Comparison of ENCODE assay signal across 12 cellular contexts in the genomic region with DNA sequence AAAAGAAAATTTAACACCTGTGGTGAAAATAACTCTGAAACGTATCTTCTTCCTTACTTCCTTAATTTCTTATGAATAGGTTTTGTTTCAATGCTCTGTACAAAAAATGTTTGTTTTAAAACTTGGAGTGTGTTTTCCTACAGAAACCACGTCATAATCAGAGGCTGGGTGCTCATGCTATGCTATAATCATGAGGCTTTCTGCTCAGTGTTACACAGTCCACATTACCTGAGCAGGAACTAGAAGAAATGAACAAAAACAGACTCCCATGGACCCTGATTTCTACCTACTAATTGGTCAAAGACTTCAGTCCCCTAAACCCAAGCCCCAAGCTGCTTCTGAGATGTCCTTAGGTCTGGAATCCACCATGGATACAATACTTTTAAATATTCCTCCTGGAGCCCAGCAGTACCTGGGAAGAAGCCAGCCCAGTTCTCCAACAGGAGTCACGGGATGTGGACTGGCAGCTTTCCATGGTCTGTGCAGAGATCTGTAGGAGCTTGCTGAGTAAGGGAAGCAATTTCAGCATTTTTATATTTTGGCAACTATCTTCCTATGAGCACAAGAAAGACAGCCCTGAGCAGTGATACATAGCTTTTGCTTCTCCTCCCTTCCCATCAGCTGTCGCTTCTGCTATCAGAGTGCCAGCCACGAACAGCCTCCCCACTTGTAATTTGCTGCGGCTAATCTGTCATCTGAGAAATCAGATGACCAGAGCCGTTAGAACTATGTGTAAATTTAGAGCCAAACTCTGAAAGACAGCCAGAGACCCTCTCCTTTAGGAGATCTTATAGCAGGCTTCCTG.
DNase-seq lines count a peak whose midpoint lies in the region; ATAC-seq and TF ChIP-seq lines count a peak whose summit lies in the region.
"Had no signal": no experiment of that assay in that cellular context is flagged by ENCODE, and none has a peak within 500 bp of the region (broad histone marks: within the 10 kb centered on the region; RNA-seq: fewer than 3 reads in every experiment).

No MANE protein-coding gene starts in this region.

- CTCF ChIA-PET in MCF 10A (lab: Yijun Ruan, JAX): no interaction called here

- BruUV-seq in MCF 10A (replicated peaks; lab: Mats Ljungman, UMichigan): no TSS peak

- POLR2A ChIA-PET in MCF 10A (lab: Yijun Ruan, JAX): no interaction called here

- no peak overlapping the region for H3K4me3 Mint-ChIP-seq in MCF 10A (ENCODE audit: unreplicated experiment)
- no peak overlapping the region for H3K4me3 Mint-ChIP-seq in stimulated activated memory B cell treated with anti-CD40 and anti-IgM and Interleukin-4, amounts not matched to agents 10 μg/mL and 1 μg/mL and 100 μg/mL, for 72 hours
- H3K4me3 Mint-ChIP-seq: HFFc6 had no signal

- H3K4me1 Mint-ChIP-seq in MCF 10A (ENCODE audit: insufficient read depth, unreplicated experiment): no peaks in the 10 kb centered on the region
- no peaks in the 10 kb centered on the region for H3K4me1 Mint-ChIP-seq in stimulated activated memory B cell treated with anti-CD40 and anti-IgM and Interleukin-4, amounts not matched to agents 10 μg/mL and 1 μg/mL and 100 μg/mL, for 72 hours

- ATAC-seq in left lobe of liver (peak; percentile 93), GM19023 (IDR thresholded peaks at IDR 0.05; ENCODE audit: unreplicated experiment) (no peak)
- peak; percentile 8 for ATAC-seq in stimulated activated memory B cell treated with anti-CD40 and anti-IgM and Interleukin-4, amounts not matched to agents 10 μg/mL and 1 μg/mL and 100 μg/mL, for 72 hours

- H3K36me3 Mint-ChIP-seq in MCF 10A (ENCODE audit: insufficient read depth, unreplicated experiment): no peaks in the 10 kb centered on the region
- H3K36me3 Mint-ChIP-seq in stimulated activated memory B cell treated with anti-CD40 and anti-IgM and Interleukin-4, amounts not matched to agents 10 μg/mL and 1 μg/mL and 100 μg/mL, for 72 hours: no peaks in the 10 kb centered on the region

- DNase-seq in NCI-H2029 treated with DMSO at 0.1 percent for 48 hours (lab: John Stamatoyannopoulos, UW) (peak; percentile 47), MCF 10A (ENCODE audit: unreplicated experiment) (peak; percentile 14), left lobe of liver (ENCODE audit: low spot score) (peak; percentile 87), NCI-H187 (lab: John Stamatoyannopoulos, UW) (no peak), NCI-H748 treated with DMSO at 0.1 percent for 48 hours (lab: John Stamatoyannopoulos, UW) (no peak), NCI-H2227 treated with DMSO at 0.1 percent for 48 hours (lab: John Stamatoyannopoulos, UW) (no peak)
- DNase-seq: activated CD8-positive, alpha-beta memory T cell treated with anti-CD3 and anti-CD28 coated beads for 24 hours; activated gamma-delta T cell; cerebellar nuclear complex; HFFc6 had no signal

- peaks cover 27% of the 10 kb centered on the region for H3K27me3 Mint-ChIP-seq in MCF 10A (ENCODE audit: insufficient read depth, unreplicated experiment)
- no peaks in the 10 kb centered on the region for H3K27me3 Mint-ChIP-seq in stimulated activated memory B cell treated with anti-CD40 and anti-IgM and Interleukin-4, amounts not matched to agents 10 μg/mL and 1 μg/mL and 100 μg/mL, for 72 hours

- intact Hi-C loops in MCF 10A (cut with micrococcal nuclease): no loop called here

- TF ChIP-seq CTCF in MCF 10A (IDR thresholded peaks at IDR 0.05; ENCODE audit: unreplicated experiment): no peak

- no peaks in the 10 kb centered on the region for H3K9me3 Mint-ChIP-seq in MCF 10A (ENCODE audit: unreplicated experiment)
- peaks cover 4% of the 10 kb centered on the region for H3K9me3 Mint-ChIP-seq in stimulated activated memory B cell treated with anti-CD40 and anti-IgM and Interleukin-4, amounts not matched to agents 10 μg/mL and 1 μg/mL and 100 μg/mL, for 72 hours

- no peak overlapping the region for H3K27ac Mint-ChIP-seq in MCF 10A (ENCODE audit: low read depth, unreplicated experiment)
- no peak overlapping the region for H3K27ac Mint-ChIP-seq in stimulated activated memory B cell treated with anti-CD40 and anti-IgM and Interleukin-4, amounts not matched to agents 10 μg/mL and 1 μg/mL and 100 μg/mL, for 72 hours
- H3K27ac Mint-ChIP-seq: HFFc6 had no signal

Comparison
In these comparisons a context has a peak if more than half of its experiments do, and no peak if none do; other contexts are left out.
1. DNase-seq: peak in NCI-H2029 treated with DMSO at 0.1 percent for 48 hours (single experiment), MCF 10A (single experiment) and left lobe of liver (single experiment); none in NCI-H187 (0 of 2), NCI-H748 treated with DMSO at 0.1 percent for 48 hours (single experiment) and NCI-H2227 treated with DMSO at 0.1 percent for 48 hours (single experiment).